In the genomic region with DNA sequence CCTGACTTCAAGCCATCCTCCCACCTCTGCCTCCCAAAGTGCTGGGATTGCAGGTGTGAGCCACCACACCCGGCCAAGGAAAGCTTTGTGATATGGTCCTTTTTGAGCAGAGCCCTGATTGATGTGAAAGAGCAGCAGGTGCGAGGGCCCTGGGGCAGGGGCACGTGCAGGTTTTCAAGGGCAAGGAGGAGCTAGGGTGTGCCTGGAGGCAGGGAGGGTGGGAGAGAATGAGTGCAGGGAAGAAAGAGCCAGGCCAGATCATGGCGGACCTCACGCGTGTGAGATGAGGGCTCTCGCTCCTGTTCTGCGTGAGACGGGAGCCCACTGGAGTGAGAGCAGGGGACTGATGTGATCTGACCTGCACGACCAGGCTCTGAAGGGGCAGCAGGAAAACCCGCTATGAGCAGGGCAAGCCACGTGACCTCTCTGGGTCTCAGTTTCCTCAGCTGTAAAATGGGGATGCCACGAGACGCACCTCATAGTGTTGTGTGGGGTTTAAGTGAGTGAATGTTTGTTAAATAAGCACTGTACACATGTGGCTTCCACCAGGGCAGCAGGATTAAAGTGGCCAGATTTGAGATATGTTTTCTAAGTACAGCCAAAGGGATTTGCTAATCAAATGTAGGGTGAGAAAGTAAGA, we compare ENCODE assay signal across 23 cellular contexts. TPM values are rescaled to one million over a fixed set of nuclear protein-coding genes. Genes with fewer than 3 reads are reported as not detected.
DNase-seq lines count a peak whose midpoint lies in the region; ATAC-seq, FAIRE-seq and TF ChIP-seq lines count a peak whose summit lies in the region.
"Had no signal": no experiment of that assay in that cellular context is flagged by ENCODE, and none has a peak within 500 bp of the region (broad histone marks: within the 10 kb centered on the region; RNA-seq: fewer than 3 reads in every experiment).

No MANE protein-coding gene starts in this region.

- H3K4me1 ChIP-seq in HepG2 (ENCODE audit: insufficient read depth, low read length) (no peaks in the 10 kb centered on the region), right lobe of liver (peaks cover 0 to 10% (median 4%) of the 10 kb centered on the region in 4 donors), Panc1 (ENCODE audit: control insufficient read depth, insufficient read depth, low read length) (no peaks in the 10 kb centered on the region), esophagus squamous epithelium (no peaks in the 10 kb centered on the region)
- H3K4me1 ChIP-seq: BE2C, SJSA1 had no signal

- H3K27ac ChIP-seq in HepG2 (ENCODE audit: extremely low read length, insufficient read depth, low read length) (no peak overlapping the region), right lobe of liver (no peak overlapping the region), Panc1 (ENCODE audit: low read length) (no peak overlapping the region; the same call in 1 of the 2 replicates), esophagus squamous epithelium (no peak overlapping the region), substantia nigra (ENCODE audit: low read depth, low read length, poor library complexity, severe bottlenecking) (no peak overlapping the region)
- H3K27ac ChIP-seq: SJSA1 had no signal

- TF ChIP-seq CTCF in HepG2 (CRISPR knock-in tag; IDR thresholded peaks at IDR 0.05) (no peak), right lobe of liver (IDR thresholded peaks at IDR 0.05) (no peak), Panc1 (IDR thresholded peaks at IDR 0.05) (no peak), esophagus squamous epithelium (IDR thresholded peaks at IDR 0.05) (no peak)

- in situ Hi-C loops in HepG2 (cut with HindIII; ENCODE audit: extremely low pct_ligation_motif_present, low pct_unique_long_range_greater_than_20kb), result no loop called here
- in situ Hi-C loops in Panc1 (cut with HindIII; ENCODE audit: low pct_unique_long_range_greater_than_20kb, low sequenced_read_pairs), result no loop called here

- H3K4me3 Mint-ChIP-seq in naive thymus-derived CD8-positive, alpha-beta T cell, result no peak overlapping the region
- H3K4me3 Mint-ChIP-seq: CD4-positive, alpha-beta T cell had no signal

- TF ChIP-seq POLR2A in HepG2 (IDR thresholded peaks at IDR 0.05; ENCODE audit: insufficient read depth in 1 of 2, low read depth in 2 of 2, low read length in 2 of 2), result no peak
- no peak for TF ChIP-seq POLR2A in right lobe of liver (IDR thresholded peaks at IDR 0.05)
- no peak for TF ChIP-seq POLR2A in esophagus squamous epithelium (IDR thresholded peaks at IDR 0.05)

- peaks cover 18 to 46% of the 10 kb centered on the region in 2 experiments for H3K36me3 ChIP-seq in HepG2 (replicated peaks in 1 of 2; ENCODE audit: control insufficient read depth in 1 of 2, insufficient read depth in 2 of 2, low read length in 2 of 2)
- H3K36me3 ChIP-seq in right lobe of liver, result peaks cover 0 to 26% (median 11%) of the 10 kb centered on the region in 4 donors
- peaks cover 35% of the 10 kb centered on the region for H3K36me3 ChIP-seq in Panc1 (ENCODE audit: control insufficient read depth, insufficient read depth, low read length)
- no peaks in the 10 kb centered on the region for H3K36me3 ChIP-seq in esophagus squamous epithelium
- H3K36me3 ChIP-seq: BE2C had no signal

- ATAC-seq in HepG2 (no peak), right lobe of liver (no peak), Panc1 (no peak), GM18868 (IDR thresholded peaks at IDR 0.05; ENCODE audit: unreplicated experiment) (no peak)
- ATAC-seq in naive thymus-derived CD8-positive, alpha-beta T cell, result no peak
- ATAC-seq: HCT116 had no signal

- CTCF ChIA-PET in HepG2 (lab: Yijun Ruan, JAX; ENCODE audit: low intra/inter-chr PET ratio, low total read pairs) (no interaction called here), Panc1 (lab: Charles Lee) (no interaction called here)

- peaks cover 8 to 25% (median 16%) of the 10 kb centered on the region in 4 donors for H3K4me1 Mint-ChIP-seq in naive thymus-derived CD8-positive, alpha-beta T cell

- H3K9me3 Mint-ChIP-seq in naive thymus-derived CD8-positive, alpha-beta T cell, result no peaks in the 10 kb centered on the region
- H3K9me3 Mint-ChIP-seq: CD4-positive, alpha-beta T cell had no signal

- WGBS in HepG2 (ENCODE audit: low lambda C conversion rate), result 96% methylated on average over 14 of the region's 14 CpGs
- WGBS in right lobe of liver (ENCODE audit: insufficient coverage, low coverage, low lambda C conversion rate, missing lambda C conversion rate), result 90% methylated on average over 13 of the region's 14 CpGs
- 90 to 92% methylated on average over 8 to 11 of the region's 14 CpGs for WGBS in esophagus squamous epithelium, 2 donors

- no peaks in the 10 kb centered on the region for H3K27me3 ChIP-seq in HepG2 (ENCODE audit: control insufficient read depth in 1 of 2, insufficient read depth in 2 of 2, low read length in 2 of 2)
- H3K27me3 ChIP-seq in right lobe of liver, result no peaks in the 10 kb centered on the region
- no peaks in the 10 kb centered on the region for H3K27me3 ChIP-seq in Panc1 (ENCODE audit: control insufficient read depth, insufficient read depth, low read length)
- H3K27me3 ChIP-seq in esophagus squamous epithelium, result no peaks in the 10 kb centered on the region
- H3K27me3 ChIP-seq: BE2C, MG63, SJSA1 had no signal

- no peak overlapping the region for H3K4me2 ChIP-seq in HepG2 (ENCODE audit: low read depth, low read length)

- DNase-seq in HepG2 (ENCODE audit: low spot score) (no peak), right lobe of liver (no peak), Panc1 (ENCODE audit: low read depth, low spot score) (no peak), esophagus squamous epithelium (lab: John Stamatoyannopoulos, UW) (no peak), substantia nigra (lab: John Stamatoyannopoulos, UW) (no peak)
- DNase-seq in naive thymus-derived CD8-positive, alpha-beta T cell, result no peak
- DNase-seq: BE2C; CD4-positive, alpha-beta T cell; DMS153; GOT3; MG63; NCI-H1417; NCI-H1694 treated with DMSO at 0.1 percent for 48 hours; NCI-H2081 treated with DMSO at 0.1 percent for 48 hours; NCI-H2171 treated with DMSO at 0.1 percent for 48 hours; NCI-H524 treated with DMSO at 0.1 percent for 48 hours; NCI-H82 had no signal

- TF ChIP-seq EP300 in HepG2 (IDR thresholded peaks at IDR 0.05; ENCODE audit: low read depth in 2 of 2, low read length in 2 of 2) (no peak), HepG2 (CRISPR knock-in tag; IDR thresholded peaks at IDR 0.05; ENCODE audit: borderline replicate concordance) (no peak)

- no peak for FAIRE-seq in HepG2 (lab: Jason Lieb, UNC)
- FAIRE-seq: GM12892, GM19239, RCC 7860 had no signal

- peak overlapping the region in 6 of 10 donors; percentile 1 to 70 (median 42) for H3K27ac Mint-ChIP-seq in naive thymus-derived CD8-positive, alpha-beta T cell
- H3K27ac Mint-ChIP-seq: CD4-positive, alpha-beta T cell had no signal

- no peak overlapping the region for H3K9ac ChIP-seq in HepG2 (ENCODE audit: insufficient read depth, low read depth, low read length)

- no peaks in the 10 kb centered on the region for H3K79me2 ChIP-seq in HepG2 (ENCODE audit: insufficient read depth, low read length)

- no peaks in the 10 kb centered on the region for H3K36me3 Mint-ChIP-seq in naive thymus-derived CD8-positive, alpha-beta T cell

- no peak overlapping the region for H2AFZ ChIP-seq in HepG2 (ENCODE audit: low read length)

- intact Hi-C loops in HepG2 (cut with micrococcal nuclease; ENCODE audit: unreplicated experiment) (no loop called here), right lobe of liver (cut with DNase I) (no loop called here), Panc1 (cut with micrococcal nuclease; ENCODE audit: unreplicated experiment) (no loop called here), esophagus squamous epithelium (cut with DNase I) (no loop called here)

- H4K20me1 ChIP-seq in HepG2 (ENCODE audit: insufficient read depth, low read length), result no peaks in the 10 kb centered on the region

- BruUV-seq in HepG2 (replicated peaks; lab: Mats Ljungman, UMichigan), result TSS peak; percentile 43
- TSS peak; percentile 55 for BruUV-seq in Panc1 (replicated peaks; lab: Mats Ljungman, UMichigan)

- H3K4me3 ChIP-seq in HepG2 (replicated peaks in 1 of 3; ENCODE audit: insufficient read depth in 1 of 3, low read depth in 2 of 3, low read length in 3 of 3), result no peak overlapping the region
- H3K4me3 ChIP-seq in right lobe of liver, result no peak overlapping the region
- no peak overlapping the region for H3K4me3 ChIP-seq in Panc1 (ENCODE audit: low read depth in 2 of 2, low read length in 2 of 2)
- no peak overlapping the region for H3K4me3 ChIP-seq in esophagus squamous epithelium
- H3K4me3 ChIP-seq: MG63, SJSA1 had no signal

- POLR2A ChIA-PET in HepG2 (lab: Yijun Ruan, JAX) (no interaction called here), Panc1 (lab: Charles Lee) (interaction anchor here (0.6 kb wide), 1 partner anchor 111 kb away, joined by 4 read pairs; no protein-coding TSS in a partner anchor)
- POLR2A ChIA-PET in naive thymus-derived CD8-positive, alpha-beta T cell (lab: Charles Lee), result no interaction called here

- no peak for TF ChIP-seq RAD21 in HepG2 (CRISPR knock-in tag; IDR thresholded peaks at IDR 0.05)

- no peaks in the 10 kb centered on the region for H3K27me3 Mint-ChIP-seq in naive thymus-derived CD8-positive, alpha-beta T cell
- H3K27me3 Mint-ChIP-seq: CD4-positive, alpha-beta T cell had no signal

- H3K9me3 ChIP-seq in HepG2 (ENCODE audit: low read length), result no peaks in the 10 kb centered on the region
- H3K9me3 ChIP-seq in right lobe of liver, result no peaks in the 10 kb centered on the region
- no peaks in the 10 kb centered on the region for H3K9me3 ChIP-seq in Panc1 (ENCODE audit: control insufficient read depth, insufficient read depth, low read depth, low read length)
- H3K9me3 ChIP-seq in esophagus squamous epithelium, result no peaks in the 10 kb centered on the region
- H3K9me3 ChIP-seq: BE2C, MG63, SJSA1 had no signal

RNA-seq across cellular contexts. Expression of a gene that starts 25.8 kb away (rescaled TPM):
- total RNA-seq in HepG2 (2016; rRNA removed; fragmentation: Illumina TruSeq; extraction: Trizol) (6.0 and 10.0 TPM in 2 replicates), right lobe of liver (1 to 10 TPM in 2 of 6 experiments, under 1 TPM in 3, not detected in 1; 0.51 to 1.7 (median 0.98) TPM), Panc1 (2021; ENCODE audit: unreplicated experiment) (16.0 TPM), esophagus squamous epithelium (1 to 10 TPM in 3 of 4 donors, under 1 TPM in 1; 0.91 to 3.9 (median 2.1) TPM)
- 4.8 and 5.8 TPM in 2 replicates for total RNA-seq in HepG2 (2016; cell fraction: cytosol; rRNA removed; fragmentation: Illumina TruSeq; extraction: Trizol; ENCODE audit: low read depth)
- total RNA-seq in HepG2 (2016; cell fraction: insoluble cytoplasmic fraction; rRNA removed; fragmentation: Illumina TruSeq; extraction: Trizol), result 7.0 and 10.1 TPM in 2 replicates
- 8.7 and 9.8 TPM in 2 replicates for total RNA-seq in HepG2 (2016; cell fraction: membrane; rRNA removed; fragmentation: Illumina TruSeq; extraction: Trizol)
- 1.6 and 2.2 TPM in 2 replicates for total RNA-seq in HepG2 (2016; cell fraction: nucleus; rRNA removed; fragmentation: Illumina TruSeq; extraction: Trizol)
- 1.5 and 2.3 TPM in 2 replicates for polyA plus RNA-seq in HepG2 (2011; rRNA removed)
- 2.2 and 2.3 TPM in 2 replicates for polyA plus RNA-seq in HepG2 (2011; cell fraction: cytosol; rRNA removed)
- 0.55 and 0.98 TPM in 2 replicates for polyA plus RNA-seq in HepG2 (2011; cell fraction: nucleus; rRNA removed)
- polyA plus RNA-seq in HepG2 (2012), result 1.2 and 1.4 TPM in 2 replicates
- 5.1 and 6.8 TPM in 2 replicates for polyA plus RNA-seq in HepG2 (2016; cell fraction: cytosol; fragmentation: Illumina TruSeq; extraction: Trizol; ENCODE audit: low read depth)
- polyA plus RNA-seq in HepG2 (2016; cell fraction: insoluble cytoplasmic fraction; fragmentation: Illumina TruSeq; extraction: Trizol; ENCODE audit: low read depth), result 11.3 and 14.8 TPM in 2 replicates
- 9.8 and 9.9 TPM in 2 replicates for polyA plus RNA-seq in HepG2 (2016; cell fraction: membrane; fragmentation: Illumina TruSeq; extraction: Trizol; ENCODE audit: low read depth)
- polyA plus RNA-seq in HepG2 (2016; cell fraction: nucleus; fragmentation: Illumina TruSeq; extraction: Trizol; ENCODE audit: insufficient read depth, low read depth), result 4.0 and 5.4 TPM in 2 replicates
- 3.2 and 11.0 TPM in 2 replicates for polyA minus RNA-seq in HepG2 (2011; rRNA and poly(A)+ RNA removed; ENCODE audit: low replicate concordance)
- polyA minus RNA-seq in HepG2 (2011; cell fraction: cytosol; rRNA and poly(A)+ RNA removed), result 0.69 and 3.0 TPM in 2 replicates
- polyA minus RNA-seq in HepG2 (2011; cell fraction: nucleus; rRNA and poly(A)+ RNA removed), result 0.39 and 0.99 TPM in 2 replicates
- polyA plus RNA-seq in Panc1 (2012; ENCODE audit: insufficient read length), result 10.7 TPM
- total RNA-seq in naive thymus-derived CD8-positive, alpha-beta T cell, result 1 to 10 TPM; 1.3 to 2.0 TPM
- polyA plus RNA-seq in naive thymus-derived CD8-positive, alpha-beta T cell, result 1 to 10 TPM; 1.5 to 4.6 (median 1.9) TPM

RNA-seq across cellular contexts. Expression of a gene that starts 26.1 kb away (rescaled TPM):
- total RNA-seq in HepG2 (2016; rRNA removed; fragmentation: Illumina TruSeq; extraction: Trizol) (10.9 and 13.1 TPM in 2 replicates), right lobe of liver (1 to 10 TPM; 2.9 to 5.7 (median 4.7) TPM), Panc1 (2021; ENCODE audit: unreplicated experiment) (39.9 TPM), esophagus squamous epithelium (10 to 100 TPM in 1 of 4 donors, 1 to 10 TPM in 3; 4.6 to 10.5 (median 8.7) TPM)
- 4.3 and 4.8 TPM in 2 replicates for total RNA-seq in HepG2 (2016; cell fraction: cytosol; rRNA removed; fragmentation: Illumina TruSeq; extraction: Trizol; ENCODE audit: low read depth)
- total RNA-seq in HepG2 (2016; cell fraction: insoluble cytoplasmic fraction; rRNA removed; fragmentation: Illumina TruSeq; extraction: Trizol), result 10.2 and 12.0 TPM in 2 replicates
- 4.7 and 5.4 TPM in 2 replicates for total RNA-seq in HepG2 (2016; cell fraction: membrane; rRNA removed; fragmentation: Illumina TruSeq; extraction: Trizol)
- total RNA-seq in HepG2 (2016; cell fraction: nucleus; rRNA removed; fragmentation: Illumina TruSeq; extraction: Trizol), result 9.8 and 10.4 TPM in 2 replicates
- polyA plus RNA-seq in HepG2 (2011; rRNA removed), result 7.2 TPM in 2 replicates
- 5.6 and 7.1 TPM in 2 replicates for polyA plus RNA-seq in HepG2 (2011; cell fraction: cytosol; rRNA removed)
- 10.3 and 11.4 TPM in 2 replicates for polyA plus RNA-seq in HepG2 (2011; cell fraction: nucleus; rRNA removed)
- 4.9 and 6.0 TPM in 2 replicates for polyA plus RNA-seq in HepG2 (2012)
- 0.95 and 1.2 TPM in 2 replicates for polyA plus RNA-seq in HepG2 (2016; cell fraction: cytosol; fragmentation: Illumina TruSeq; extraction: Trizol; ENCODE audit: low read depth)
- polyA plus RNA-seq in HepG2 (2016; cell fraction: insoluble cytoplasmic fraction; fragmentation: Illumina TruSeq; extraction: Trizol; ENCODE audit: low read depth), result 11.5 and 14.4 TPM in 2 replicates
- polyA plus RNA-seq in HepG2 (2016; cell fraction: membrane; fragmentation: Illumina TruSeq; extraction: Trizol; ENCODE audit: low read depth), result 3.3 and 3.6 TPM in 2 replicates
- polyA plus RNA-seq in HepG2 (2016; cell fraction: nucleus; fragmentation: Illumina TruSeq; extraction: Trizol; ENCODE audit: insufficient read depth, low read depth), result 12.4 and 13.4 TPM in 2 replicates
- 18.4 and 43.4 TPM in 2 replicates for polyA minus RNA-seq in HepG2 (2011; rRNA and poly(A)+ RNA removed; ENCODE audit: low replicate concordance)
- 2.5 and 3.1 TPM in 2 replicates for polyA minus RNA-seq in HepG2 (2011; cell fraction: cytosol; rRNA and poly(A)+ RNA removed)
- polyA minus RNA-seq in HepG2 (2011; cell fraction: nucleus; rRNA and poly(A)+ RNA removed), result 11.7 and 12.4 TPM in 2 replicates
- 31.0 TPM for polyA plus RNA-seq in Panc1 (2012; ENCODE audit: insufficient read length)
- 10 to 100 TPM; 15.6 to 17.8 TPM for total RNA-seq in naive thymus-derived CD8-positive, alpha-beta T cell
- polyA plus RNA-seq in naive thymus-derived CD8-positive, alpha-beta T cell, result 10 to 100 TPM in 1 of 3 donors, 1 to 10 TPM in 2; 6.8 to 11.3 (median 8.0) TPM
